22 cellular contexts compared by ENCODE assay signal in genomic region chr17:15488557-15488956, GRCh38. TPM values are rescaled to one million over a fixed set of nuclear protein-coding genes. Genes with fewer than 3 reads are reported as not detected.
DNase-seq lines count a peak whose midpoint lies in the region; ATAC-seq, FAIRE-seq and TF ChIP-seq lines count a peak whose summit lies in the region.
"Had no signal": no experiment of that assay in that cellular context is flagged by ENCODE, and none has a peak within 500 bp of the region (broad histone marks: within the 10 kb centered on the region; RNA-seq: fewer than 3 reads in every experiment).

No MANE protein-coding gene starts in this region.

- TF ChIP-seq EP300 in HepG2 (IDR thresholded peaks at IDR 0.05; ENCODE audit: low read depth in 2 of 2, low read length in 2 of 2) (no peak), HepG2 (CRISPR knock-in tag; IDR thresholded peaks at IDR 0.05; ENCODE audit: borderline replicate concordance) (no peak)

- H3K4ac ChIP-seq in neuronal stem cell (ENCODE audit: low read length) = no peak overlapping the region

- no peak overlapping the region for H3K23ac ChIP-seq in neuronal stem cell (ENCODE audit: low read depth, low read length, poor library complexity)

- H3K4me1 ChIP-seq in HepG2 (ENCODE audit: insufficient read depth, low read length) (no peaks in the 10 kb centered on the region), right lobe of liver (no peaks in the 10 kb centered on the region), HEK293 (ENCODE audit: control insufficient read depth, insufficient read depth, low read length) (no peaks in the 10 kb centered on the region), neuronal stem cell (ENCODE audit: control insufficient read depth in 2 of 2, insufficient read depth in 1 of 2, low read depth in 1 of 2, low read length in 2 of 2) (peaks cover 5 to 9% of the 10 kb centered on the region in 2 donors)
- H3K4me1 ChIP-seq: A549, BE2C, HAP-1 had no signal

- H4K20me1 ChIP-seq in HepG2 (ENCODE audit: insufficient read depth, low read length) = no peaks in the 10 kb centered on the region
- H4K20me1 ChIP-seq: BLaER1 treated with 17β-estradiol and CSF1 and Interleukin-3, amounts not matched to agents 10 nM and 100 nM had no signal

- no peaks in the 10 kb centered on the region for H3K9me3 Mint-ChIP-seq in MCF 10A (ENCODE audit: unreplicated experiment)
- H3K9me3 Mint-ChIP-seq: CD4-positive, alpha-beta T cell; CD8-positive, alpha-beta memory T cell had no signal

- POLR2A ChIA-PET in HepG2 (lab: Yijun Ruan, JAX) (no interaction called here), HEK293 (lab: Yijun Ruan, JAX) (no interaction called here), MCF 10A (lab: Yijun Ruan, JAX) (no interaction called here)

- H4K91ac ChIP-seq in neuronal stem cell (ENCODE audit: low read depth, low read length, poor library complexity) = no peak overlapping the region

- H3K27ac ChIP-seq in HepG2 (ENCODE audit: extremely low read length, insufficient read depth, low read length) (no peak overlapping the region), right lobe of liver (no peak overlapping the region), HEK293 (ENCODE audit: extremely low read depth, low read depth, low read length) (no peak overlapping the region), neuronal stem cell (replicated peaks; ENCODE audit: low read length) (no peak overlapping the region)
- H3K27ac ChIP-seq: A549; BLaER1 treated with 17β-estradiol and CSF1 and Interleukin-3, amounts not matched to agents 10 nM and 100 nM had no signal

- H3K9me3 ChIP-seq in HepG2 (ENCODE audit: low read length) (no peaks in the 10 kb centered on the region), right lobe of liver (no peaks in the 10 kb centered on the region), HEK293 (ENCODE audit: control insufficient read depth, insufficient read depth, low read depth, low read length) (no peaks in the 10 kb centered on the region), neuronal stem cell (replicated peaks in 1 of 2; ENCODE audit: control insufficient read depth in 2 of 2, insufficient read depth in 1 of 2, low read depth in 1 of 2, low read length in 2 of 2) (peaks cover 0 to 2% of the 10 kb centered on the region in 2 donors)
- H3K9me3 ChIP-seq: A549, BE2C, HAP-1 had no signal

- no peak overlapping the region for H2AFZ ChIP-seq in HepG2 (ENCODE audit: low read length)
- no peak overlapping the region for H2AFZ ChIP-seq in neuronal stem cell (ENCODE audit: low read length)

- H3K36me3 ChIP-seq in HepG2 (replicated peaks in 1 of 2; ENCODE audit: control insufficient read depth in 1 of 2, insufficient read depth in 2 of 2, low read length in 2 of 2) (peaks cover 10 to 42% of the 10 kb centered on the region in 2 experiments), right lobe of liver (no peaks in the 10 kb centered on the region), HEK293 (ENCODE audit: control insufficient read depth in 2 of 2, insufficient read depth in 1 of 2, low read length in 2 of 2) (peaks cover 0 to 36% of the 10 kb centered on the region in 2 experiments; a peak in 2 of 3 replicates), neuronal stem cell (replicated peaks in 1 of 2; ENCODE audit: control insufficient read depth in 2 of 2, insufficient read depth in 2 of 2, low read length in 2 of 2) (peaks cover 1 to 5% of the 10 kb centered on the region in 2 donors)
- H3K36me3 ChIP-seq: BE2C; BLaER1 treated with 17β-estradiol and CSF1 and Interleukin-3, amounts not matched to agents 10 nM and 100 nM had no signal

- H2BK120ac ChIP-seq in neuronal stem cell (ENCODE audit: low read depth, low read length) = no peak overlapping the region

- TF ChIP-seq POLR2A in HepG2 (IDR thresholded peaks at IDR 0.05; ENCODE audit: insufficient read depth in 1 of 2, low read depth in 2 of 2, low read length in 2 of 2) (no peak), right lobe of liver (IDR thresholded peaks at IDR 0.05) (no peak)

- H3K18ac ChIP-seq in neuronal stem cell (ENCODE audit: low read length) = peak overlapping the region; percentile 6

- TF ChIP-seq CTCF in HepG2 (CRISPR knock-in tag; IDR thresholded peaks at IDR 0.05) (no peak), right lobe of liver (IDR thresholded peaks at IDR 0.05) (no peak), HEK293 (tag by site-specific recombination; IDR thresholded peaks at IDR 0.05) (no peak), MCF 10A (IDR thresholded peaks at IDR 0.05; ENCODE audit: unreplicated experiment) (no peak)

- peaks cover 6% of the 10 kb centered on the region for H3K36me3 Mint-ChIP-seq in MCF 10A (ENCODE audit: insufficient read depth, unreplicated experiment)

- H3K4me3 ChIP-seq in HepG2 (replicated peaks in 1 of 3; ENCODE audit: insufficient read depth in 1 of 3, low read depth in 2 of 3, low read length in 3 of 3) (no peak overlapping the region), right lobe of liver (no peak overlapping the region), HEK293 (ENCODE audit: low read depth, low read length) (no peak overlapping the region), neuronal stem cell (ENCODE audit: low read length in 2 of 2) (no peak overlapping the region)
- H3K4me3 ChIP-seq: A549; BLaER1 treated with 17β-estradiol and CSF1 and Interleukin-3, amounts not matched to agents 10 nM and 100 nM; HAP-1 had no signal

- H3K27ac Mint-ChIP-seq in MCF 10A (ENCODE audit: low read depth, unreplicated experiment) = no peak overlapping the region
- H3K27ac Mint-ChIP-seq: CD14-positive monocyte; CD4-positive, alpha-beta T cell had no signal

- H3K14ac ChIP-seq in neuronal stem cell (ENCODE audit: low read length) = no peak overlapping the region

- no peaks in the 10 kb centered on the region for H3K27me3 Mint-ChIP-seq in MCF 10A (ENCODE audit: insufficient read depth, unreplicated experiment)
- H3K27me3 Mint-ChIP-seq: CD4-positive, alpha-beta T cell; CD8-positive, alpha-beta memory T cell had no signal

- no peaks in the 10 kb centered on the region for H3K27me3 ChIP-seq in HepG2 (ENCODE audit: control insufficient read depth in 1 of 2, insufficient read depth in 2 of 2, low read length in 2 of 2)
- no peaks in the 10 kb centered on the region for H3K27me3 ChIP-seq in right lobe of liver
- H3K27me3 ChIP-seq in neuronal stem cell (ENCODE audit: control insufficient read depth in 3 of 3, insufficient read depth in 3 of 3, low read depth in 1 of 3, low read length in 3 of 3) = no peaks in the 10 kb centered on the region
- H3K27me3 ChIP-seq: BE2C; BLaER1 treated with 17β-estradiol and CSF1 and Interleukin-3, amounts not matched to agents 10 nM and 100 nM had no signal

- WGBS in HepG2 (ENCODE audit: low lambda C conversion rate) = 100% methylated on average over 2 of the region's 2 CpGs
- WGBS in right lobe of liver (ENCODE audit: insufficient coverage, low coverage, low lambda C conversion rate, missing lambda C conversion rate) = no CpG with 5 or more reads among the region's 2 CpGs
- WGBS in neuronal stem cell (ENCODE audit: extremely low coverage in 2 of 2, insufficient read length in 2 of 2, insufficient replicate concordance in 1 of 2), 2 donors = no CpG with 5 or more reads among the region's 2 CpGs

- no peaks in the 10 kb centered on the region for H3K79me2 ChIP-seq in HepG2 (ENCODE audit: insufficient read depth, low read length)

- H3K79me1 ChIP-seq in neuronal stem cell (ENCODE audit: low read depth, low read length) = no peaks in the 10 kb centered on the region

- CTCF ChIA-PET in HepG2 (lab: Yijun Ruan, JAX; ENCODE audit: low intra/inter-chr PET ratio, low total read pairs) (no interaction called here), HEK293 (lab: Yijun Ruan, JAX) (interaction anchor here (1.3 to 5.1 kb wide), 3 partner anchors 14 to 22 kb away, joined by 3 to 31 read pairs (median 3); partner anchors contain the start of gene CDRT4), MCF 10A (lab: Yijun Ruan, JAX) (interaction anchor here (0.8 to 2.3 kb wide), 2 partner anchors 15 to 232 kb away, joined by 5 to 12 read pairs; no protein-coding TSS in a partner anchor)

- no TSS peak for BruUV-seq in HepG2 (replicated peaks; lab: Mats Ljungman, UMichigan)
- no TSS peak for BruUV-seq in MCF 10A (replicated peaks; lab: Mats Ljungman, UMichigan)

- H3K9ac ChIP-seq in HepG2 (ENCODE audit: insufficient read depth, low read depth, low read length) = no peak overlapping the region
- H3K9ac ChIP-seq in neuronal stem cell (ENCODE audit: low read depth, low read length, poor library complexity) = no peak overlapping the region
- H3K9ac ChIP-seq: BLaER1 treated with 17β-estradiol and CSF1 and Interleukin-3, amounts not matched to agents 10 nM and 100 nM had no signal

- no peak overlapping the region for H3K4me3 Mint-ChIP-seq in MCF 10A (ENCODE audit: unreplicated experiment)
- H3K4me3 Mint-ChIP-seq: CD14-positive monocyte; CD4-positive, alpha-beta T cell; CD8-positive, alpha-beta memory T cell had no signal

- H3K4me1 Mint-ChIP-seq in MCF 10A (ENCODE audit: insufficient read depth, unreplicated experiment) = no peaks in the 10 kb centered on the region

- H4K8ac ChIP-seq in neuronal stem cell (ENCODE audit: low read depth, low read length) = no peak overlapping the region

- H2BK5ac ChIP-seq in neuronal stem cell (ENCODE audit: low read length) = no peak overlapping the region

- no peak for TF ChIP-seq RAD21 in HepG2 (CRISPR knock-in tag; IDR thresholded peaks at IDR 0.05)

- H2BK12ac ChIP-seq in neuronal stem cell (ENCODE audit: low read length) = no peak overlapping the region

- H3K4me2 ChIP-seq in HepG2 (ENCODE audit: low read depth, low read length) (no peak overlapping the region), neuronal stem cell (ENCODE audit: insufficient read depth, low read length, poor library complexity, severe bottlenecking) (no peak overlapping the region)
- H3K4me2 ChIP-seq: A549; BLaER1 treated with 17β-estradiol and CSF1 and Interleukin-3, amounts not matched to agents 10 nM and 100 nM had no signal

- ATAC-seq in HepG2 (no peak), right lobe of liver (no peak)
- ATAC-seq: A549 had no signal

- H2BK15ac ChIP-seq in neuronal stem cell (ENCODE audit: low read length) = no peak overlapping the region

- in situ Hi-C loops in HepG2 (cut with HindIII; ENCODE audit: extremely low pct_ligation_motif_present, low pct_unique_long_range_greater_than_20kb) = no loop called here

- intact Hi-C loops in HepG2 (cut with micrococcal nuclease; ENCODE audit: unreplicated experiment) = no loop called here
- intact Hi-C loops in right lobe of liver (cut with DNase I) = no loop called here
- intact Hi-C loops in MCF 10A (cut with micrococcal nuclease) = no loop called here

- no peak for DNase-seq in HepG2 (ENCODE audit: low spot score)
- DNase-seq in right lobe of liver = no peak
- DNase-seq in neuronal stem cell (ENCODE audit: low spot score) = no peak
- no peak for DNase-seq in MCF 10A (ENCODE audit: unreplicated experiment)
- no peak for DNase-seq in GDM1 (lab: John Stamatoyannopoulos, UW)
- DNase-seq: 8988T; ACHN; AML-193; BE2C; CD4-positive, alpha-beta T cell; CD8-positive, alpha-beta memory T cell; DMS79; EL; GF-D8; GOT3 had no signal

- no peak for FAIRE-seq in HepG2 (lab: Jason Lieb, UNC)
- FAIRE-seq: A549, GM12892, H54 had no signal

- H2AK5ac ChIP-seq in neuronal stem cell (ENCODE audit: low read depth, low read length) = no peak overlapping the region

RNA-seq across cellular contexts. Expression of gene CDRT4, which starts 21.1 kb away (rescaled TPM):
- total RNA-seq in HepG2 (2016; rRNA removed; fragmentation: Illumina TruSeq; extraction: Trizol) (1.9 and 5.8 TPM in 2 replicates), right lobe of liver (1 to 10 TPM in 3 of 6 experiments, under 1 TPM in 3; 0.43 to 3.3 (median 1.3) TPM), MCF 10A (2022) (11.3 and 19.6 TPM in 2 replicates)
- 2.1 and 2.8 TPM in 2 replicates for total RNA-seq in HepG2 (2016; cell fraction: cytosol; rRNA removed; fragmentation: Illumina TruSeq; extraction: Trizol; ENCODE audit: low read depth)
- 2.8 and 3.9 TPM in 2 replicates for total RNA-seq in HepG2 (2016; cell fraction: insoluble cytoplasmic fraction; rRNA removed; fragmentation: Illumina TruSeq; extraction: Trizol)
- total RNA-seq in HepG2 (2016; cell fraction: membrane; rRNA removed; fragmentation: Illumina TruSeq; extraction: Trizol) = 0.93 and 2.2 TPM in 2 replicates
- 6.2 and 8.3 TPM in 2 replicates for total RNA-seq in HepG2 (2016; cell fraction: nucleus; rRNA removed; fragmentation: Illumina TruSeq; extraction: Trizol)
- polyA plus RNA-seq in HepG2 (2011; rRNA removed) = 12.1 and 12.8 TPM in 2 replicates
- 1.4 and 2.4 TPM in 2 replicates for polyA plus RNA-seq in HepG2 (2011; cell fraction: cytosol; rRNA removed)
- 85.1 and 85.9 TPM in 2 replicates for polyA plus RNA-seq in HepG2 (2011; cell fraction: nucleus; rRNA removed)
- 4.8 and 8.8 TPM in 2 replicates for polyA plus RNA-seq in HepG2 (2012)
- polyA plus RNA-seq in HepG2 (2016; cell fraction: cytosol; fragmentation: Illumina TruSeq; extraction: Trizol; ENCODE audit: low read depth) = 0.59 and 0.97 TPM in 2 replicates
- polyA plus RNA-seq in HepG2 (2016; cell fraction: insoluble cytoplasmic fraction; fragmentation: Illumina TruSeq; extraction: Trizol; ENCODE audit: low read depth) = 1.7 and 2.7 TPM in 2 replicates
- 2.3 and 2.4 TPM in 2 replicates for polyA plus RNA-seq in HepG2 (2016; cell fraction: membrane; fragmentation: Illumina TruSeq; extraction: Trizol; ENCODE audit: low read depth)
- 38.4 and 39.4 TPM in 2 replicates for polyA plus RNA-seq in HepG2 (2016; cell fraction: nucleus; fragmentation: Illumina TruSeq; extraction: Trizol; ENCODE audit: insufficient read depth, low read depth)
- 9.6 and 12.2 TPM in 2 replicates for polyA minus RNA-seq in HepG2 (2011; rRNA and poly(A)+ RNA removed; ENCODE audit: low replicate concordance)
- 0.97 TPM in 1 of 2 replicates, not detected in the other for polyA minus RNA-seq in HepG2 (2011; cell fraction: cytosol; rRNA and poly(A)+ RNA removed)
- 22.5 and 27.2 TPM in 2 replicates for polyA minus RNA-seq in HepG2 (2011; cell fraction: nucleus; rRNA and poly(A)+ RNA removed)
- 10.4 TPM for polyA plus RNA-seq in neuronal stem cell (2013, experiment 1 of 2)
- polyA plus RNA-seq in neuronal stem cell (2013, experiment 2 of 2) = 12.6 TPM
- polyA plus RNA-seq: CD8-positive, alpha-beta memory T cell had no signal
